14 cellular contexts compared by ENCODE assay signal in genomic region chr3:40717471-40717870, GRCh38.
"Had no signal": no experiment of that assay in that cellular context is flagged by ENCODE, and none has a peak within 500 bp of the region (broad histone marks: within the 10 kb centered on the region; RNA-seq: fewer than 3 reads in every experiment).

No MANE protein-coding gene starts in this region.

- H3K79me2 ChIP-seq: parathyroid adenoma had no signal

- ATAC-seq: heart left ventricle; mucosa of descending colon; natural killer cell treated with Interleukin-12 subunit alpha and Interleukin-12 subunit beta and Interleukin-15 and Interleukin-18, amount 100 ng/mL, for 72 hours; right lobe of liver had no signal

- H3K27ac ChIP-seq: heart left ventricle, parathyroid adenoma, prostate gland, right lobe of liver had no signal

- H3K36me3 Mint-ChIP-seq: natural killer cell treated with Interleukin-12 subunit alpha and Interleukin-12 subunit beta and Interleukin-15 and Interleukin-18, amount 100 ng/mL, for 72 hours had no signal

- H3K4me3 Mint-ChIP-seq: endodermal cell; natural killer cell treated with Interleukin-12 subunit alpha and Interleukin-12 subunit beta and Interleukin-15 and Interleukin-18, amount 100 ng/mL, for 72 hours had no signal

- H3K9me3 ChIP-seq: heart left ventricle, mucosa of descending colon, prostate gland, right lobe of liver had no signal

- H3K4me1 ChIP-seq: parathyroid adenoma, prostate gland had no signal

- H3K9me3 Mint-ChIP-seq: endodermal cell; natural killer cell treated with Interleukin-12 subunit alpha and Interleukin-12 subunit beta and Interleukin-15 and Interleukin-18, amount 100 ng/mL, for 72 hours had no signal

- H3K27ac Mint-ChIP-seq: endodermal cell; natural killer cell treated with Interleukin-12 subunit alpha and Interleukin-12 subunit beta and Interleukin-15 and Interleukin-18, amount 100 ng/mL, for 72 hours had no signal

- H3K4me3 ChIP-seq: heart left ventricle, mucosa of descending colon, prostate gland, right lobe of liver had no signal

- H3K36me3 ChIP-seq: heart left ventricle, prostate gland, right lobe of liver had no signal

- DNase-seq: endodermal cell; heart left ventricle; hippocampal formation; kidney glomerular epithelial cell; mucosa of descending colon; occipital lobe; right lobe of liver; stimulated activated CD4-positive, alpha-beta T cell treated with anti-CD3 and anti-CD28 coated beads, Interleukin-2, amount 100 ng/mL, for 24 hours; stimulated activated CD4-positive, alpha-beta T cell treated with anti-CD3 and anti-CD28 coated beads, Interleukin-4, amount 100 ng/mL, for 4 hours; stimulated activated naive CD4-positive, alpha-beta T cell treated with Interleukin-2 at 50 U/mL for 16 hours; trophoblast cell had no signal

- H2AFZ ChIP-seq: parathyroid adenoma had no signal
